Comparison of ENCODE assay signal across 8 cellular contexts in the genomic region with DNA sequence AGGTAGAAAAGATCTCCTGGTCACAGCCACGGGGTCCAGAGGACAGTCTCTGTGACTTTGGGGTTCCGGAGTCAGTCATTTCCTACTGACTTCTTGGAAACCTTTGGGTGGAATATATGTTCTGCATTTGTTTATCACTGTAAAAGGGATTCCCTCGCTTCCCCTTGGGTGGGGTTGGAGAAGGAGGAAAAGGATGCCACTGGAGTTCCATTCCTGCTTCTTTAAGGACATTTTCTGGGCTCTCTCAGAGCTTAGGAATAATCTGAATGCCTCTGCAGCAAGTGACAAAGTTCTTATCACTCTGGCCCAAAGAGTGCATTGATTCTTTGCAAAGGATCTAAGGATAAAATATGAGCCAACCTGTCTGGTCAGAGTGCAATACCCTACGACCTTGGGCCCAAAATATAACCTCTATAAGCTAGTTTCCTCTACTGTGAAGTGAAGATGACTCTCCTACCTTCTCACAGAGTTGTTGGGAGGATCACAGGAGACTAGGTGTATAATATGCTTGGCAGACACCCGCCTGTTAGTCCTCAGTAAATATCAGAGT. TPM values are rescaled to one million over a fixed set of nuclear protein-coding genes. Genes with fewer than 3 reads are reported as not detected.
A peak's percentile ranks its signal among the peaks of the same experiment; 100 is the strongest.
DNase-seq lines count a peak whose midpoint lies in the region; ATAC-seq and TF ChIP-seq lines count a peak whose summit lies in the region.

No MANE protein-coding gene starts in this region.

- H3K36me3 Mint-ChIP-seq in T-helper 1 cell treated with Interleukin-12 subunit alpha and Interleukin-12 subunit beta and Interleukin-4 antibody, amounts not matched to agents 30 μg/mL and 1 μg/mL, for 36 hours (ENCODE audit: low read depth), result peaks cover 36% of the 10 kb centered on the region
- peaks cover 37% of the 10 kb centered on the region for H3K36me3 Mint-ChIP-seq in activated T-helper 1 cell treated with anti-CD3 and anti-CD28 coated beads, Interleukin-12 subunit alpha, Interleukin-12 subunit beta, Interleukin-2, Interleukin-4 antibody, amounts not matched to agents 30 ng/mL and 10 ng/mL and 1 ng/mL, durations not matched to agents 14 hours and 24 hours and 36 hours (ENCODE audit: low read depth)
- no peaks in the 10 kb centered on the region for H3K36me3 Mint-ChIP-seq in chondrocyte (ENCODE audit: low read depth)

- no peaks in the 10 kb centered on the region for H3K36me3 ChIP-seq in lower lobe of right lung
- no peaks in the 10 kb centered on the region for H3K36me3 ChIP-seq in stomach

- 66 to 78% (median 75%) methylated on average over 5 of the region's 5 CpGs for WGBS in stomach, 5 donors

- intact Hi-C loops in activated T-helper 1 cell treated with anti-CD3 and anti-CD28 coated beads, Interleukin-12 subunit alpha, Interleukin-12 subunit beta, Interleukin-2, Interleukin-4 antibody, amounts not matched to agents 30 ng/mL and 10 ng/mL and 1 ng/mL, durations not matched to agents 14 hours and 24 hours and 36 hours (cut with micrococcal nuclease), result loop anchor here (1.0 to 10.0 kb wide), 5 partner anchors 8 to 810 kb away; partner anchors contain the start of genes ARF4 and CCDC66
- intact Hi-C loops in lower lobe of right lung (cut with DNase I) (no loop called here), stomach (cut with DNase I; ENCODE audit: low total_unique reads) (no loop called here)

- no peak for TF ChIP-seq EP300 in stomach (IDR thresholded peaks at IDR 0.05)

- TF ChIP-seq CTCF in lower lobe of right lung (IDR thresholded peaks at IDR 0.05), result no peak
- no peak for TF ChIP-seq CTCF in stomach (IDR thresholded peaks at IDR 0.05)
- TF ChIP-seq CTCF in chondrocyte (IDR thresholded peaks at IDR 0.05), result no peak

- H3K4me3 ChIP-seq in lower lobe of right lung (no peak overlapping the region), stomach (no peak overlapping the region)

- H3K27ac ChIP-seq in lower lobe of right lung (peak overlapping the region; percentile 82), stomach (peak overlapping the region; percentile 39 to 88 (median 70))

- H3K4me3 Mint-ChIP-seq in T-helper 1 cell treated with Interleukin-12 subunit alpha and Interleukin-12 subunit beta and Interleukin-4 antibody, amounts not matched to agents 30 μg/mL and 1 μg/mL, for 36 hours, result peak overlapping the region; percentile 29
- H3K4me3 Mint-ChIP-seq in activated T-helper 1 cell treated with anti-CD3 and anti-CD28 coated beads, Interleukin-12 subunit alpha, Interleukin-12 subunit beta, Interleukin-2, Interleukin-4 antibody, amounts not matched to agents 30 ng/mL and 10 ng/mL and 1 ng/mL, durations not matched to agents 14 hours and 24 hours and 36 hours, result peak overlapping the region; percentile 81
- no peak overlapping the region for H3K4me3 Mint-ChIP-seq in chondrocyte (ENCODE audit: unreplicated experiment)

- H3K4me1 Mint-ChIP-seq in T-helper 1 cell treated with Interleukin-12 subunit alpha and Interleukin-12 subunit beta and Interleukin-4 antibody, amounts not matched to agents 30 μg/mL and 1 μg/mL, for 36 hours (ENCODE audit: low read depth), result peaks cover 89% of the 10 kb centered on the region
- peaks cover 97% of the 10 kb centered on the region for H3K4me1 Mint-ChIP-seq in activated T-helper 1 cell treated with anti-CD3 and anti-CD28 coated beads, Interleukin-12 subunit alpha, Interleukin-12 subunit beta, Interleukin-2, Interleukin-4 antibody, amounts not matched to agents 30 ng/mL and 10 ng/mL and 1 ng/mL, durations not matched to agents 14 hours and 24 hours and 36 hours (ENCODE audit: low read depth)
- H3K4me1 Mint-ChIP-seq in chondrocyte (ENCODE audit: low read depth), result peaks cover 19% of the 10 kb centered on the region

- no peaks in the 10 kb centered on the region for H3K27me3 ChIP-seq in lower lobe of right lung (ENCODE audit: low read depth)
- no peaks in the 10 kb centered on the region for H3K27me3 ChIP-seq in stomach

- H3K9me3 ChIP-seq in lower lobe of right lung (no peaks in the 10 kb centered on the region), stomach (no peaks in the 10 kb centered on the region)

- peaks cover 96% of the 10 kb centered on the region for H3K4me1 ChIP-seq in lower lobe of right lung
- peaks cover 43 to 78% (median 59%) of the 10 kb centered on the region in 4 donors for H3K4me1 ChIP-seq in stomach

- no peak for TF ChIP-seq POLR2A in stomach (IDR thresholded peaks at IDR 0.05)

- no peaks in the 10 kb centered on the region for H3K27me3 Mint-ChIP-seq in T-helper 1 cell treated with Interleukin-12 subunit alpha and Interleukin-12 subunit beta and Interleukin-4 antibody, amounts not matched to agents 30 μg/mL and 1 μg/mL, for 36 hours (ENCODE audit: low read depth)
- H3K27me3 Mint-ChIP-seq in activated T-helper 1 cell treated with anti-CD3 and anti-CD28 coated beads, Interleukin-12 subunit alpha, Interleukin-12 subunit beta, Interleukin-2, Interleukin-4 antibody, amounts not matched to agents 30 ng/mL and 10 ng/mL and 1 ng/mL, durations not matched to agents 14 hours and 24 hours and 36 hours (ENCODE audit: insufficient read depth), result no peaks in the 10 kb centered on the region
- H3K27me3 Mint-ChIP-seq in chondrocyte (ENCODE audit: low read depth), result peaks cover 5% of the 10 kb centered on the region

- H3K9me3 Mint-ChIP-seq in T-helper 1 cell treated with Interleukin-12 subunit alpha and Interleukin-12 subunit beta and Interleukin-4 antibody, amounts not matched to agents 30 μg/mL and 1 μg/mL, for 36 hours, result no peaks in the 10 kb centered on the region
- no peaks in the 10 kb centered on the region for H3K9me3 Mint-ChIP-seq in activated T-helper 1 cell treated with anti-CD3 and anti-CD28 coated beads, Interleukin-12 subunit alpha, Interleukin-12 subunit beta, Interleukin-2, Interleukin-4 antibody, amounts not matched to agents 30 ng/mL and 10 ng/mL and 1 ng/mL, durations not matched to agents 14 hours and 24 hours and 36 hours
- no peaks in the 10 kb centered on the region for H3K9me3 Mint-ChIP-seq in chondrocyte (ENCODE audit: low read depth)

- H3K27ac Mint-ChIP-seq in T-helper 1 cell treated with Interleukin-12 subunit alpha and Interleukin-12 subunit beta and Interleukin-4 antibody, amounts not matched to agents 30 μg/mL and 1 μg/mL, for 36 hours, result peak overlapping the region; percentile 97
- peak overlapping the region; percentile 95 for H3K27ac Mint-ChIP-seq in activated T-helper 1 cell treated with anti-CD3 and anti-CD28 coated beads, Interleukin-12 subunit alpha, Interleukin-12 subunit beta, Interleukin-2, Interleukin-4 antibody, amounts not matched to agents 30 ng/mL and 10 ng/mL and 1 ng/mL, durations not matched to agents 14 hours and 24 hours and 36 hours
- H3K27ac Mint-ChIP-seq in chondrocyte (ENCODE audit: unreplicated experiment), result no peak overlapping the region

- DNase-seq in T-helper 1 cell, result no peak
- no peak for DNase-seq in activated T-helper 1 cell treated with anti-CD3 and anti-CD28 coated beads, Interleukin-12 subunit alpha, Interleukin-12 subunit beta, Interleukin-2, Interleukin-4 antibody, amounts not matched to agents 30 ng/mL and 10 ng/mL and 1 ng/mL, durations not matched to agents 14 hours and 24 hours and 36 hours (ENCODE audit: low spot score)
- DNase-seq in lower lobe of right lung, result no peak
- DNase-seq in stomach, result no peak
- DNase-seq in EL, result no peak
- no peak for DNase-seq in hypothalamus (lab: John Stamatoyannopoulos, UW)
- DNase-seq in chondrocyte (ENCODE audit: low spot score), result no peak

- no peak for ATAC-seq in lower lobe of right lung

RNA-seq across cellular contexts. Expression of gene ARHGEF3, which starts 17.2 kb away (rescaled TPM):
- 59.2 and 64.1 TPM in 2 replicates for total RNA-seq in activated T-helper 1 cell treated with anti-CD3 and anti-CD28 coated beads, Interleukin-12 subunit alpha, Interleukin-12 subunit beta, Interleukin-2, Interleukin-4 antibody, amounts not matched to agents 30 ng/mL and 10 ng/mL and 1 ng/mL, durations not matched to agents 14 hours and 24 hours and 36 hours
- total RNA-seq in lower lobe of right lung (48.0 TPM), stomach (10 to 100 TPM in 4 of 5 donors, 1 to 10 TPM in 1; 6.2 to 23.8 (median 17.5) TPM), chondrocyte (2.8 to 6.9 TPM (median 5.2 TPM) in 3 replicates)
- polyA plus RNA-seq in stomach, result 10 to 100 TPM in 1 of 3 donors, 1 to 10 TPM in 2; 8.2 to 12.7 (median 9.2) TPM
